Comparison of ENCODE assay signal across 9 cellular contexts in the genomic region with DNA sequence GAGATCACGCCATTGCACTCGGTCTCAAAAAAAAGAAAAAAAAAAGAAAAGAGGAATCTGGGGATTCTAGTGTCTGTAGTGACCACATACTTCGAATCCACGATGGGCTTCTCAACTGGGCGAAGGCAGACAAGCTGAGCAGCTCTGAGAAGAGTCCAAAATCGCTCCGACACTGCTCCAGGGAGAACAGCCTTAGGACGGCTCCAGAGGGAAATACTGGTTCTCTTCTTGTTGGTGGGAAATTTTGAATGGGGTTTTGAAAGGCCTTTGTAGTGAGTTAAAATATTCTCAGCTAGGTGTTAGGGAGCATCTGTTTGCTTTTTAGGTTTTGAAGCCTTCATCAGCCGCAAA. TPM values are rescaled to one million over a fixed set of nuclear protein-coding genes. Genes with fewer than 3 reads are reported as not detected.
A peak's percentile ranks its signal among the peaks of the same experiment; 100 is the strongest.
DNase-seq lines count a peak whose midpoint lies in the region; ATAC-seq and TF ChIP-seq lines count a peak whose summit lies in the region.
"Had no signal": no experiment of that assay in that cellular context is flagged by ENCODE, and none has a peak within 500 bp of the region (broad histone marks: within the 10 kb centered on the region; RNA-seq: fewer than 3 reads in every experiment).

No MANE protein-coding gene starts in this region.

- no peaks in the 10 kb centered on the region for H3K27me3 Mint-ChIP-seq in IgD-negative memory B cell
- H3K27me3 Mint-ChIP-seq in activated naive CD8-positive, alpha-beta T cell treated with anti-CD3 and anti-CD28 coated beads, Interleukin-2, amount 50 U/mL, for 24 hours = peaks cover 16% of the 10 kb centered on the region
- H3K27me3 Mint-ChIP-seq in naive thymus-derived CD8-positive, alpha-beta T cell = peaks cover 0 to 17% (median 0%) of the 10 kb centered on the region in 5 donors

- peaks cover 4% of the 10 kb centered on the region for H3K36me3 Mint-ChIP-seq in IgD-negative memory B cell
- H3K36me3 Mint-ChIP-seq in activated naive CD8-positive, alpha-beta T cell treated with anti-CD3 and anti-CD28 coated beads, Interleukin-2, amount 50 U/mL, for 24 hours (ENCODE audit: low read depth) = peaks cover 9% of the 10 kb centered on the region
- peaks cover 0 to 12% (median 5%) of the 10 kb centered on the region in 3 donors for H3K36me3 Mint-ChIP-seq in naive thymus-derived CD8-positive, alpha-beta T cell

- no peak for TF ChIP-seq CTCF in 22Rv1 (IDR thresholded peaks at IDR 0.05)

- DNase-seq in activated naive CD8-positive, alpha-beta T cell treated with anti-CD3 and anti-CD28 coated beads, Interleukin-2, amount 50 U/mL, for 24 hours = no peak
- no peak for DNase-seq in naive thymus-derived CD8-positive, alpha-beta T cell
- no peak for DNase-seq in COLO668 (lab: John Stamatoyannopoulos, UW; ENCODE audit: unreplicated experiment)
- DNase-seq in activated CD8-positive, alpha-beta memory T cell treated with anti-CD3 and anti-CD28 coated beads, Interleukin-2, amount 50 U/mL, for 4 hours = no peak

- peaks cover 0 to 6% (median 0%) of the 10 kb centered on the region in 3 donors for H3K9me3 Mint-ChIP-seq in IgD-negative memory B cell
- no peaks in the 10 kb centered on the region for H3K9me3 Mint-ChIP-seq in activated naive CD8-positive, alpha-beta T cell treated with anti-CD3 and anti-CD28 coated beads, Interleukin-2, amount 50 U/mL, for 24 hours
- peaks cover 0 to 19% (median 0%) of the 10 kb centered on the region in 9 donors for H3K9me3 Mint-ChIP-seq in naive thymus-derived CD8-positive, alpha-beta T cell

- peak overlapping the region; percentile 62 to 99 (median 94) for H3K27ac Mint-ChIP-seq in IgD-negative memory B cell
- H3K27ac Mint-ChIP-seq in activated naive CD8-positive, alpha-beta T cell treated with anti-CD3 and anti-CD28 coated beads, Interleukin-2, amount 50 U/mL, for 24 hours = no peak overlapping the region
- peak overlapping the region in 7 of 10 donors; percentile 48 to 100 (median 86) for H3K27ac Mint-ChIP-seq in naive thymus-derived CD8-positive, alpha-beta T cell

- POLR2A ChIA-PET in naive thymus-derived CD8-positive, alpha-beta T cell (lab: Charles Lee) = interaction anchor here (1.4 to 6.4 kb wide), 4 partner anchors 9 to 112 kb away, joined by 3 to 114 read pairs (median 45); a partner anchor contains a TSS

- ATAC-seq in activated naive CD8-positive, alpha-beta T cell treated with anti-CD3 and anti-CD28 coated beads, Interleukin-2, amount 50 U/mL, for 24 hours = no peak
- ATAC-seq in naive thymus-derived CD8-positive, alpha-beta T cell = no peak
- ATAC-seq in GM19395 (IDR thresholded peaks at IDR 0.05; ENCODE audit: unreplicated experiment) (no peak), HG02840 (IDR thresholded peaks at IDR 0.05; ENCODE audit: low FRiP score, unreplicated experiment) (no peak)

- peak overlapping the region; percentile 98 for H3K27ac ChIP-seq in 22Rv1

- H3K4me3 Mint-ChIP-seq in IgD-negative memory B cell = peak overlapping the region; percentile 42 to 99 (median 76)
- peak overlapping the region; percentile 92 for H3K4me3 Mint-ChIP-seq in activated naive CD8-positive, alpha-beta T cell treated with anti-CD3 and anti-CD28 coated beads, Interleukin-2, amount 50 U/mL, for 24 hours
- H3K4me3 Mint-ChIP-seq in naive thymus-derived CD8-positive, alpha-beta T cell = peak overlapping the region in 7 of 10 donors; percentile 15 to 99 (median 92)

- peaks cover 24 to 42% (median 27%) of the 10 kb centered on the region in 3 donors for H3K4me1 Mint-ChIP-seq in IgD-negative memory B cell
- peaks cover 42% of the 10 kb centered on the region for H3K4me1 Mint-ChIP-seq in activated naive CD8-positive, alpha-beta T cell treated with anti-CD3 and anti-CD28 coated beads, Interleukin-2, amount 50 U/mL, for 24 hours
- H3K4me1 Mint-ChIP-seq in naive thymus-derived CD8-positive, alpha-beta T cell = peaks cover 29 to 39% (median 34%) of the 10 kb centered on the region in 4 donors

RNA-seq across cellular contexts. Expression of a gene that starts 18.3 kb away (rescaled TPM):
- polyA plus RNA-seq in IgD-negative memory B cell = not detected
- total RNA-seq in naive thymus-derived CD8-positive, alpha-beta T cell = not detected
- polyA plus RNA-seq in naive thymus-derived CD8-positive, alpha-beta T cell = not detected
- total RNA-seq: cardiac muscle cell had no signal
- polyA plus RNA-seq: cardiac muscle cell had no signal

RNA-seq across cellular contexts. Expression of a gene that starts 43.4 kb away (rescaled TPM):
- 3,579 TPM for polyA plus RNA-seq in IgD-negative memory B cell
- 100 to 1,000 TPM; 836 to 848 TPM for total RNA-seq in naive thymus-derived CD8-positive, alpha-beta T cell
- polyA plus RNA-seq in naive thymus-derived CD8-positive, alpha-beta T cell = 1,000 to 10,000 TPM; 4,009 to 5,114 (median 5,016) TPM
